ENCODE assay signal across 13 cellular contexts in the genomic region with DNA sequence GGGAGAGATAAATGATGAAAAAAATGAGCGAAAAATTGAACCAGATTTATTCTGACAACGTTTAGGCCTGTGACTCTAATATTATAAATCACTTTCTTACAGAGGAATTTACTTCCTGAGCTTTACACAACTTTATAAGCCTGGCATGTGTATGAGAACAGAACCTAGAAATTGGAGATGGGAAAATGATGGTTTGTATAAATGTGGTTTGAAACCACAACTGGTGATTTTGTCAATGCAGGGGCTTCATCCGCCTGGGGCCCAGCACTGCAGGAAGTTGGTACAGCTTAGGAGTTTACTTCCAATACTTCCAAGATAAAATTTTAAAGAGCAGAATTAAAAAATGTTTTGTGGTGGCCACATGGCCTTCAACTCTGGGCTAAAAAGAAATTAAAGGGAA.
DNase-seq lines count a peak whose midpoint lies in the region; ATAC-seq, FAIRE-seq and TF ChIP-seq lines count a peak whose summit lies in the region.
"Had no signal": no experiment of that assay in that cellular context is flagged by ENCODE, and none has a peak within 500 bp of the region (broad histone marks: within the 10 kb centered on the region; RNA-seq: fewer than 3 reads in every experiment).

No MANE protein-coding gene starts in this region.

- H3K27me3 Mint-ChIP-seq in CD14-positive monocyte (ENCODE audit: low read depth in 3 of 3) = peaks cover 6 to 11% (median 7%) of the 10 kb centered on the region in 3 donors

- H3K27me3 ChIP-seq in hepatocyte (no peaks in the 10 kb centered on the region), right cardiac atrium (ENCODE audit: control insufficient read depth, insufficient read depth) (no peaks in the 10 kb centered on the region)
- H3K27me3 ChIP-seq: BE2C had no signal

- H3K9me3 ChIP-seq in hepatocyte (ENCODE audit: low read depth) = no peaks in the 10 kb centered on the region
- no peaks in the 10 kb centered on the region for H3K9me3 ChIP-seq in right cardiac atrium (ENCODE audit: control insufficient read depth, low read length)
- H3K9me3 ChIP-seq: BE2C had no signal

- peak; percentile 43 for DNase-seq in H4 (ENCODE audit: low spot score)
- peak; percentile 22 for DNase-seq in RPMI7951 (ENCODE audit: low read depth)
- DNase-seq in hepatocyte (ENCODE audit: low spot score) = no peak
- DNase-seq in D721Med (ENCODE audit: insufficient read length, low spot score) = no peak
- DNase-seq in CD14-positive monocyte (ENCODE audit: low spot score) = no peak
- no peak for DNase-seq in right cardiac atrium
- DNase-seq in activated CD4-positive, alpha-beta T cell treated with anti-CD3 and anti-CD28 coated beads for 4 hours = no peak
- DNase-seq: BE2C; CD8-positive, alpha-beta T cell; COR-L47 had no signal

- H3K4me3 ChIP-seq in hepatocyte = no peak overlapping the region
- H3K4me3 ChIP-seq in right cardiac atrium (ENCODE audit: low read length) = no peak overlapping the region

- FAIRE-seq in D721Med (lab: Jason Lieb, UNC) = no peak
- FAIRE-seq: A204.1, H54 had no signal

- WGBS in hepatocyte (ENCODE audit: low lambda C conversion rate, missing lambda C conversion rate) = 59% methylated on average over 3 of the region's 3 CpGs
- WGBS in right cardiac atrium = 70% methylated on average over 3 of the region's 3 CpGs

- no peaks in the 10 kb centered on the region for H4K20me1 ChIP-seq in hepatocyte (ENCODE audit: insufficient read depth, poor library complexity, severe bottlenecking)

- no peak overlapping the region for H2AFZ ChIP-seq in hepatocyte

- no peaks in the 10 kb centered on the region for H3K9me2 ChIP-seq in hepatocyte (replicated peaks; ENCODE audit: insufficient read depth)

- no peak overlapping the region for H3K4me2 ChIP-seq in hepatocyte

- H3K4me3 Mint-ChIP-seq in CD14-positive monocyte = no peak overlapping the region
- H3K4me3 Mint-ChIP-seq: CD8-positive, alpha-beta T cell had no signal

- peaks cover 22% of the 10 kb centered on the region for H3K4me1 ChIP-seq in hepatocyte (ENCODE audit: insufficient read depth)
- H3K4me1 ChIP-seq in right cardiac atrium (ENCODE audit: control insufficient read depth, insufficient read depth, low read length) = no peaks in the 10 kb centered on the region
- H3K4me1 ChIP-seq: BE2C had no signal

- no peak for TF ChIP-seq CTCF in hepatocyte (IDR thresholded peaks at IDR 0.05; ENCODE audit: poor library complexity)
- TF ChIP-seq CTCF in D721Med (IDR thresholded peaks at IDR 0.05; ENCODE audit: insufficient read depth, missing control alignments) = no peak
- no peak for TF ChIP-seq CTCF in CD14-positive monocyte (IDR thresholded peaks at IDR 0.05)

- peaks cover 0 to 1% of the 10 kb centered on the region in 2 donors for H3K36me3 Mint-ChIP-seq in CD14-positive monocyte

- no peak for ATAC-seq in right cardiac atrium
- ATAC-seq: CD8-positive, alpha-beta T cell had no signal

- intact Hi-C loops in CD14-positive monocyte (cut with micrococcal nuclease) (no loop called here), right cardiac atrium (cut with DNase I) (no loop called here)

- H3K27ac ChIP-seq in hepatocyte (peak overlapping the region; percentile 42), right cardiac atrium (ENCODE audit: low read length) (no peak overlapping the region)
- H3K27ac ChIP-seq: C4-2B had no signal

- peaks cover 18 to 32% (median 28%) of the 10 kb centered on the region in 7 donors for H3K9me3 Mint-ChIP-seq in CD14-positive monocyte

- no peaks in the 10 kb centered on the region for H3K36me3 ChIP-seq in hepatocyte (replicated peaks; ENCODE audit: insufficient read depth, low read depth)
- H3K36me3 ChIP-seq: BE2C had no signal

- H3K27ac Mint-ChIP-seq in CD14-positive monocyte = no peak overlapping the region
- H3K27ac Mint-ChIP-seq: CD8-positive, alpha-beta T cell had no signal

- no peaks in the 10 kb centered on the region for H3K79me2 ChIP-seq in hepatocyte

- peaks cover 15% of the 10 kb centered on the region for H3K4me1 Mint-ChIP-seq in CD14-positive monocyte

Comparison
In these comparisons a context has a peak if more than half of its experiments do, and no peak if none do; other contexts are left out.
1. DNase-seq: peak in H4 (single experiment) and RPMI7951 (single experiment); none in hepatocyte (single experiment), D721Med (single experiment), CD14-positive monocyte (single experiment), right cardiac atrium (0 of 3) and activated CD4-positive, alpha-beta T cell treated with anti-CD3 and anti-CD28 coated beads for 4 hours (0 of 2).